Comparison of ENCODE assay signal across 25 cellular contexts in genomic region chr3:108438542-108438941, GRCh38.
"Had no signal": no experiment of that assay in that cellular context is flagged by ENCODE, and none has a peak within 500 bp of the region (broad histone marks: within the 10 kb centered on the region; RNA-seq: fewer than 3 reads in every experiment).

No MANE protein-coding gene starts in this region.

- H3K27me3 Mint-ChIP-seq: progenitor cell of endocrine pancreas, type B pancreatic cell had no signal

- H3K27me3 ChIP-seq: heart right ventricle, hepatocyte, left lung, ovary, right atrium auricular region, right lobe of liver, tibial nerve, uterus had no signal

- H3K36me3 ChIP-seq: heart right ventricle, left lung, lower lobe of right lung, ovary, right atrium auricular region, right lobe of liver, tibial nerve, uterus had no signal

- H3K27ac Mint-ChIP-seq: naive B cell; natural killer cell; progenitor cell of endocrine pancreas; stimulated activated effector memory CD8-positive, alpha-beta T cell treated with anti-CD3 and anti-CD28 coated beads, Interleukin-12 subunit alpha, Interleukin-12 subunit beta, amount 100 ng/mL, for 72 hours; stimulated activated naive CD8-positive, alpha-beta T cell treated with anti-CD3 and anti-CD28 coated beads, Interleukin-15, Interleukin-2, amounts not matched to agents 100 ng/mL and 50 ng/mL, for 24 hours; type B pancreatic cell had no signal

- H3K4me1 Mint-ChIP-seq: natural killer cell; stimulated activated effector memory CD8-positive, alpha-beta T cell treated with anti-CD3 and anti-CD28 coated beads, Interleukin-12 subunit alpha, Interleukin-12 subunit beta, amount 100 ng/mL, for 72 hours had no signal

- H3K27ac ChIP-seq: heart right ventricle, hepatocyte, left lung, lower lobe of right lung, ovary, right atrium auricular region, right lobe of liver, tibial nerve, uterus had no signal

- H3K79me2 ChIP-seq: hepatocyte had no signal

- H3K4me3 Mint-ChIP-seq: naive B cell; natural killer cell; stimulated activated effector memory CD8-positive, alpha-beta T cell treated with anti-CD3 and anti-CD28 coated beads, Interleukin-12 subunit alpha, Interleukin-12 subunit beta, amount 100 ng/mL, for 72 hours; stimulated activated naive CD8-positive, alpha-beta T cell treated with anti-CD3 and anti-CD28 coated beads, Interleukin-15, Interleukin-2, amounts not matched to agents 100 ng/mL and 50 ng/mL, for 24 hours; type B pancreatic cell had no signal

- H3K4me3 ChIP-seq: heart right ventricle, hepatocyte, left lung, lower lobe of right lung, ovary, right atrium auricular region, right lobe of liver, tibial nerve, uterus had no signal

- H3K36me3 Mint-ChIP-seq: naive B cell; natural killer cell; stimulated activated effector memory CD8-positive, alpha-beta T cell treated with anti-CD3 and anti-CD28 coated beads, Interleukin-12 subunit alpha, Interleukin-12 subunit beta, amount 100 ng/mL, for 72 hours; type B pancreatic cell had no signal

- H3K4me2 ChIP-seq: hepatocyte had no signal

- H3K4me1 ChIP-seq: left lung, lower lobe of right lung, right atrium auricular region, right lobe of liver, uterus had no signal

- DNase-seq: heart right ventricle; islet precursor cell; kidney glomerular epithelial cell; left cardiac atrium; left lung; lower lobe of right lung; mammary epithelial cell; mesenchymal stem cell; naive B cell; natural killer cell; ovary; right lobe of liver; stimulated activated CD4-positive, alpha-beta T cell treated with anti-CD3 and anti-CD28 coated beads, Interleukin-12 subunit alpha, Interleukin-12 subunit beta, amount 100 ng/mL, for 4 hours; stimulated activated CD4-positive, alpha-beta T cell treated with anti-CD3 and anti-CD28 coated beads, Interleukin-15, amount 100 ng/mL, for 24 hours; stimulated activated CD4-positive, alpha-beta T cell treated with anti-CD3 and anti-CD28 coated beads, Interleukin-2, amount 100 ng/mL, for 24 hours; stimulated activated CD4-positive, alpha-beta T cell treated with anti-CD3 and anti-CD28 coated beads, Interleukin-4, amount 100 ng/mL, for 1 hour; stimulated activated naive CD4-positive, alpha-beta T cell; uterus had no signal

- H3K9me3 Mint-ChIP-seq: natural killer cell; stimulated activated effector memory CD8-positive, alpha-beta T cell treated with anti-CD3 and anti-CD28 coated beads, Interleukin-12 subunit alpha, Interleukin-12 subunit beta, amount 100 ng/mL, for 72 hours; type B pancreatic cell had no signal

- H3K9me3 ChIP-seq: heart right ventricle, left lung, lower lobe of right lung, ovary, right atrium auricular region, right lobe of liver, tibial nerve, uterus had no signal

- H2AFZ ChIP-seq: hepatocyte had no signal

- ATAC-seq: heart right ventricle; left cardiac atrium; left lung; lower lobe of right lung; natural killer cell; right lobe of liver; stimulated activated effector memory CD8-positive, alpha-beta T cell treated with anti-CD3 and anti-CD28 coated beads, Interleukin-12 subunit alpha, Interleukin-12 subunit beta, amount 100 ng/mL, for 72 hours had no signal
